In genomic region chr13:113472355-113473025, GRCh38 we compare ENCODE assay signal across 25 cellular contexts. TPM values are rescaled to one million over a fixed set of nuclear protein-coding genes. Genes with fewer than 3 reads are reported as not detected.
DNase-seq lines count a peak whose midpoint lies in the region; ATAC-seq and TF ChIP-seq lines count a peak whose summit lies in the region.
"Had no signal": no experiment of that assay in that cellular context is flagged by ENCODE, and none has a peak within 500 bp of the region (broad histone marks: within the 10 kb centered on the region; RNA-seq: fewer than 3 reads in every experiment).

No MANE protein-coding gene starts in this region.

- H3K9me3 ChIP-seq in left ventricle myocardium inferior (replicated peaks) (no peaks in the 10 kb centered on the region), upper lobe of right lung (no peaks in the 10 kb centered on the region)
- H3K9me3 ChIP-seq: mucosa of descending colon, SK-N-SH had no signal

- H3K27me3 ChIP-seq in left ventricle myocardium inferior (ENCODE audit: low read depth) (no peaks in the 10 kb centered on the region), upper lobe of right lung (no peaks in the 10 kb centered on the region)
- H3K27me3 ChIP-seq: cardiac muscle cell had no signal

- no peaks in the 10 kb centered on the region for H3K27me3 Mint-ChIP-seq in nephron progenitor cell (ENCODE audit: low read depth, poor library complexity)
- H3K27me3 Mint-ChIP-seq: activated naive CD4-positive, alpha-beta T cell treated with anti-CD3 and anti-CD28 coated beads, Interleukin-2, amount 10 ng/mL, durations not matched to agents 7 days and 5 days had no signal

- DNase-seq in dermis blood vessel endothelial cell (peak; percentile 62), left ventricle myocardium inferior (no peak), nephron progenitor cell (no peak), upper lobe of right lung (no peak), HEK293T (ENCODE audit: extremely low spot score) (no peak), NCI-H1436 treated with DMSO at 0.1 percent for 48 hours (lab: John Stamatoyannopoulos, UW) (no peak), GM03348 (ENCODE audit: low spot score) (no peak)
- DNase-seq: activated CD4-positive, alpha-beta T cell treated with anti-CD3 and anti-CD28 coated beads for 4 hours; activated naive CD4-positive, alpha-beta T cell treated with anti-CD3 and anti-CD28 coated beads, Interleukin-2, amount 10 ng/mL, durations not matched to agents 7 days and 5 days; amygdala; IMR-90; mucosa of descending colon; NCI-H1092 treated with DMSO at 0.1 percent for 48 hours; NCI-H2029; NCI-H345; NCI-H774; SK-N-SH; stimulated activated CD4-positive, alpha-beta T cell treated with anti-CD3 and anti-CD28 coated beads, Interleukin-2, amount 100 ng/mL, for 24 hours had no signal

- peak; percentile 70 for ATAC-seq in upper lobe of right lung
- ATAC-seq: HCT116, mucosa of descending colon had no signal

- intact Hi-C loops in left ventricle myocardium inferior (cut with micrococcal nuclease) (no loop called here), upper lobe of right lung (cut with DNase I) (no loop called here)

- peaks cover 70% of the 10 kb centered on the region for H3K36me3 ChIP-seq in left ventricle myocardium inferior
- H3K36me3 ChIP-seq in upper lobe of right lung, result peaks cover 7% of the 10 kb centered on the region

- H3K4me3 ChIP-seq in left ventricle myocardium inferior, result peak overlapping the region; percentile 47
- H3K4me3 ChIP-seq in upper lobe of right lung, result peak overlapping the region; percentile 14
- H3K4me3 ChIP-seq: cardiac muscle cell, mucosa of descending colon, skin epidermis had no signal

- H3K4me3 Mint-ChIP-seq in nephron progenitor cell, result no peak overlapping the region
- H3K4me3 Mint-ChIP-seq: activated naive CD4-positive, alpha-beta T cell treated with anti-CD3 and anti-CD28 coated beads, Interleukin-2, amount 10 ng/mL, durations not matched to agents 7 days and 5 days; activated T-helper 1 cell treated with anti-CD3 and anti-CD28 coated beads, Interleukin-12 subunit alpha, Interleukin-12 subunit beta, Interleukin-2, Interleukin-4 antibody, amounts not matched to agents 30 ng/mL and 10 ng/mL and 1 ng/mL, durations not matched to agents 14 hours and 24 hours and 36 hours; nephron had no signal

- peaks cover 55% of the 10 kb centered on the region for H3K4me1 ChIP-seq in left ventricle myocardium inferior
- peaks cover 4% of the 10 kb centered on the region for H3K4me1 ChIP-seq in upper lobe of right lung

- H3K27ac ChIP-seq in left ventricle myocardium inferior (replicated peaks) (peak overlapping the region; percentile 89), upper lobe of right lung (peak overlapping the region; percentile 73)
- H3K27ac ChIP-seq: C4-2B, cardiac muscle cell, RWPE1 had no signal

- CTCF ChIA-PET in HEK293T (lab: Yijun Ruan, JAX), result no interaction called here

- H3K9me3 Mint-ChIP-seq in nephron progenitor cell, result peaks cover 4% of the 10 kb centered on the region
- H3K9me3 Mint-ChIP-seq: activated naive CD4-positive, alpha-beta T cell treated with anti-CD3 and anti-CD28 coated beads, Interleukin-2, amount 10 ng/mL, durations not matched to agents 7 days and 5 days; activated T-helper 1 cell treated with anti-CD3 and anti-CD28 coated beads, Interleukin-12 subunit alpha, Interleukin-12 subunit beta, Interleukin-2, Interleukin-4 antibody, amounts not matched to agents 30 ng/mL and 10 ng/mL and 1 ng/mL, durations not matched to agents 14 hours and 24 hours and 36 hours; nephron had no signal

- peaks cover 30% of the 10 kb centered on the region for H3K4me1 Mint-ChIP-seq in nephron progenitor cell
- H3K4me1 Mint-ChIP-seq: activated naive CD4-positive, alpha-beta T cell treated with anti-CD3 and anti-CD28 coated beads, Interleukin-2, amount 10 ng/mL, durations not matched to agents 7 days and 5 days had no signal

- H3K36me3 Mint-ChIP-seq in nephron progenitor cell (ENCODE audit: low read depth), result peaks cover 95% of the 10 kb centered on the region

- H3K27ac Mint-ChIP-seq in nephron progenitor cell, result peak overlapping the region; percentile 57
- H3K27ac Mint-ChIP-seq: activated naive CD4-positive, alpha-beta T cell treated with anti-CD3 and anti-CD28 coated beads, Interleukin-2, amount 10 ng/mL, durations not matched to agents 7 days and 5 days; activated T-helper 1 cell treated with anti-CD3 and anti-CD28 coated beads, Interleukin-12 subunit alpha, Interleukin-12 subunit beta, Interleukin-2, Interleukin-4 antibody, amounts not matched to agents 30 ng/mL and 10 ng/mL and 1 ng/mL, durations not matched to agents 14 hours and 24 hours and 36 hours; nephron had no signal

- POLR2A ChIA-PET in HEK293T (lab: Yijun Ruan, JAX), result no interaction called here

- TF ChIP-seq CTCF in left ventricle myocardium inferior (IDR thresholded peaks at IDR 0.05; ENCODE audit: borderline replicate concordance) (peak; percentile 40), nephron progenitor cell (IDR thresholded peaks at IDR 0.05) (no peak), upper lobe of right lung (IDR thresholded peaks at IDR 0.05) (peak; percentile 17)

TF ChIP-seq in HEK293T, 16 proteins besides CTCF, POLR2A, EP300 and RAD21:
- TF ChIP-seq SUZ12 (IDR thresholded peaks at IDR 0.05), result no peak
- TF ChIP-seq TARDBP (IDR thresholded peaks at IDR 0.05), result no peak
- no peak for TF ChIP-seq FOXA1 (IDR thresholded peaks at IDR 0.05)
- TF ChIP-seq PKNOX1 (IDR thresholded peaks at IDR 0.05), result no peak
- TF ChIP-seq ARNT (IDR thresholded peaks at IDR 0.05), result no peak
- no peak for TF ChIP-seq L3MBTL2 (conservative IDR thresholded peaks at IDR 0.05)
- TF ChIP-seq FOXK2 (IDR thresholded peaks at IDR 0.05), result no peak
- TF ChIP-seq BHLHE40 (IDR thresholded peaks at IDR 0.05; ENCODE audit: borderline replicate concordance), result no peak
- TF ChIP-seq LEF1 (IDR thresholded peaks at IDR 0.05; ENCODE audit: borderline replicate concordance), result no peak
- no peak for TF ChIP-seq CTBP1 (IDR thresholded peaks at IDR 0.05; ENCODE audit: borderline replicate concordance)
- TF ChIP-seq ELF4 (IDR thresholded peaks at IDR 0.05), result no peak
- no peak for TF ChIP-seq FOXM1 (IDR thresholded peaks at IDR 0.05; ENCODE audit: borderline replicate concordance)
- TF ChIP-seq ZNF384 (IDR thresholded peaks at IDR 0.05), result no peak
- TF ChIP-seq HDGF (IDR thresholded peaks at IDR 0.05; ENCODE audit: borderline replicate concordance), result no peak
- no peak for TF ChIP-seq NFRKB (IDR thresholded peaks at IDR 0.05)
- TF ChIP-seq SP1 (IDR thresholded peaks at IDR 0.05), result no peak

RNA-seq across cellular contexts. Expression of gene DCUN1D2, which starts 18.0 kb away (rescaled TPM):
- total RNA-seq in dermis blood vessel endothelial cell, result 10.0 and 10.2 TPM in 2 replicates
- 196 TPM for total RNA-seq in left ventricle myocardium inferior
- total RNA-seq in upper lobe of right lung, result 24.6 TPM

RNA-seq across cellular contexts. Expression of gene ADPRHL1, which starts 19.2 kb away (rescaled TPM):
- total RNA-seq in dermis blood vessel endothelial cell (1.0 and 1.7 TPM in 2 replicates), left ventricle myocardium inferior (484 TPM), upper lobe of right lung (1.9 TPM)

Comparison
In these comparisons a context has a peak if more than half of its experiments do, and no peak if none do; other contexts are left out.
1. RNA of gene ADPRHL1, which starts 19.2 kb away (total RNA-seq): 484 TPM in left ventricle myocardium inferior (single experiment); 1.9 TPM in upper lobe of right lung (single experiment) and 1.0 to 1.7 TPM in dermis blood vessel endothelial cell; every median in the first group is over 100 times any median in the second.